Comparison of ENCODE assay signal across 1 cellular context in genomic region chr3:9404680-9405079, GRCh38.
TF ChIP-seq lines count a peak whose summit lies in the region.

No MANE protein-coding gene starts in this region.

TF ChIP-seq in K562, 482 proteins besides CTCF, POLR2A, EP300 and RAD21:
- no peak for TF ChIP-seq BCOR (IDR thresholded peaks at IDR 0.05)
- 0 out of 4 replicates have a peak, but pooled peaks of 1 of the 2 experiments have one; percentile 13 for TF ChIP-seq HDAC1 (IDR thresholded peaks at IDR 0.05)
- TF ChIP-seq NELFE (IDR thresholded peaks at IDR 0.05; ENCODE audit: insufficient read depth, insufficient read length): no peak
- TF ChIP-seq POLR3G (IDR thresholded peaks at IDR 0.05; ENCODE audit: extremely low read depth, insufficient read length, insufficient replicate concordance): no peak
- TF ChIP-seq SREBF1 (IDR thresholded peaks at IDR 0.05; ENCODE audit: borderline replicate concordance, low read depth, low read length): no peak
- TF ChIP-seq KAT7 (CRISPR knock-in tag; IDR thresholded peaks at IDR 0.05; ENCODE audit: borderline replicate concordance): 0 out of 2 replicates have a peak, but pooled peaks have one; percentile 51
- TF ChIP-seq HDAC3 (IDR thresholded peaks at IDR 0.05; ENCODE audit: borderline replicate concordance, partially characterized antibody): peak; percentile 44
- TF ChIP-seq TCF7L2 (IDR thresholded peaks at IDR 0.05; ENCODE audit: low read depth, low read length): no peak
- no peak for TF ChIP-seq TSHZ1 (CRISPR knock-in tag; IDR thresholded peaks at IDR 0.05)
- 0 out of 2 replicates have a peak, but pooled peaks have one; percentile 61 for TF ChIP-seq ARID3A (IDR thresholded peaks at IDR 0.05; ENCODE audit: borderline replicate concordance, low read depth, low read length)
- TF ChIP-seq ZNF75A (CRISPR knock-in tag; IDR thresholded peaks at IDR 0.05): no peak
- TF ChIP-seq ZEB2 (IDR thresholded peaks at IDR 0.05): 0 out of 2 replicates have a peak, but pooled peaks have one; percentile 18
- no peak for TF ChIP-seq ZNF778 (CRISPR knock-in tag; IDR thresholded peaks at IDR 0.05)
- no peak for TF ChIP-seq SP1 (CRISPR knock-in tag; IDR thresholded peaks at IDR 0.05)
- no peak for TF ChIP-seq ETS2 (tag; IDR thresholded peaks at IDR 0.05; ENCODE audit: borderline replicate concordance, poor library complexity, severe bottlenecking)
- peak; percentile 30; the same call in 1 of the 2 replicates for TF ChIP-seq ETV1 (tag; conservative IDR thresholded peaks at IDR 0.05; ENCODE audit: low read depth)
- no peak for TF ChIP-seq HNRNPLL (IDR thresholded peaks at IDR 0.05; ENCODE audit: low read depth, low read length, poor library complexity, severe bottlenecking)
- peak; percentile 51 for TF ChIP-seq DPF2 (IDR thresholded peaks at IDR 0.05)
- no peak for TF ChIP-seq ZNF431 (CRISPR knock-in tag; IDR thresholded peaks at IDR 0.05)
- peak; percentile 49; the same call in 1 of the 2 replicates for TF ChIP-seq ARID1B (IDR thresholded peaks at IDR 0.05)
- TF ChIP-seq ZNF589 (CRISPR knock-in tag; IDR thresholded peaks at IDR 0.05; ENCODE audit: low read depth): no peak
- TF ChIP-seq TAL1 (IDR thresholded peaks at IDR 0.05): 0 out of 2 replicates have a peak, but pooled peaks have one; percentile 8
- TF ChIP-seq JUN (IDR thresholded peaks at IDR 0.05; ENCODE audit: borderline replicate concordance, low read depth, low read length): no peak
- no peak for TF ChIP-seq JUN (CRISPR knock-in tag; IDR thresholded peaks at IDR 0.05; ENCODE audit: borderline replicate concordance)
- TF ChIP-seq LARP7 (IDR thresholded peaks at IDR 0.05): no peak
- TF ChIP-seq CLOCK (CRISPR knock-in tag; IDR thresholded peaks at IDR 0.05; ENCODE audit: borderline replicate concordance): no peak
- 0 out of 2 replicates have a peak, but pooled peaks have one; percentile 9 for TF ChIP-seq CXXC5 (CRISPR knock-in tag; IDR thresholded peaks at IDR 0.05)
- no peak for TF ChIP-seq NR0B1 (IDR thresholded peaks at IDR 0.05; ENCODE audit: partially characterized antibody)
- no peak for TF ChIP-seq RBBP5 (IDR thresholded peaks at IDR 0.05; ENCODE audit: borderline replicate concordance, insufficient read depth, low read length, poor library complexity, severe bottlenecking)
- peak; percentile 46; the same call in 1 of the 2 replicates for TF ChIP-seq CBFA2T3 (IDR thresholded peaks at IDR 0.05)
- peak; percentile 50; the same call in 1 of the 2 replicates for TF ChIP-seq SMARCA4 (IDR thresholded peaks at IDR 0.05)
- TF ChIP-seq ZNF121 (CRISPR knock-in tag; conservative IDR thresholded peaks at IDR 0.05): no peak
- TF ChIP-seq TCF15 (CRISPR knock-in tag; IDR thresholded peaks at IDR 0.05): no peak
- 0 out of 2 replicates have a peak, but pooled peaks have one; percentile 47 for TF ChIP-seq NBN (IDR thresholded peaks at IDR 0.05; ENCODE audit: low read depth)
- peak in 1 of 3 experiments; percentile 45 for TF ChIP-seq YY1 (IDR thresholded peaks at IDR 0.05; ENCODE audit: borderline replicate concordance in 1 of 3, control insufficient read depth in 1 of 3, extremely low read depth in 1 of 3, insufficient read depth in 3 of 3, insufficient read length in 1 of 3, insufficient replicate concordance in 2 of 3, low read depth in 1 of 3, low read length in 2 of 3)
- peak; percentile 38; the same call in 1 of the 2 replicates for TF ChIP-seq TEAD4 (IDR thresholded peaks at IDR 0.05; ENCODE audit: low read length)
- no peak for TF ChIP-seq TEAD4 (CRISPR knock-in tag; IDR thresholded peaks at IDR 0.05; ENCODE audit: borderline replicate concordance)
- TF ChIP-seq POLR2AphosphoS5 (IDR thresholded peaks at IDR 0.05; ENCODE audit: control insufficient read depth, insufficient read depth, low read depth, low read length): 0 out of 2 replicates have a peak, but pooled peaks have one; percentile 31
- no peak for TF ChIP-seq ZNF592 (IDR thresholded peaks at IDR 0.05)
- TF ChIP-seq ZNF449 (CRISPR knock-in tag; IDR thresholded peaks at IDR 0.05): no peak
- no peak for TF ChIP-seq GTF2B (IDR thresholded peaks at IDR 0.05; ENCODE audit: extremely low read depth, insufficient read length)
- no peak for TF ChIP-seq STAT5A (IDR thresholded peaks at IDR 0.05; ENCODE audit: borderline replicate concordance, low read length)
- TF ChIP-seq GTF2E2 (tag; IDR thresholded peaks at IDR 0.05): no peak
- TF ChIP-seq MXI1 (IDR thresholded peaks at IDR 0.05; ENCODE audit: low read depth, low read length): no peak
